ENCODE assay signal across 12 cellular contexts in the genomic region with DNA sequence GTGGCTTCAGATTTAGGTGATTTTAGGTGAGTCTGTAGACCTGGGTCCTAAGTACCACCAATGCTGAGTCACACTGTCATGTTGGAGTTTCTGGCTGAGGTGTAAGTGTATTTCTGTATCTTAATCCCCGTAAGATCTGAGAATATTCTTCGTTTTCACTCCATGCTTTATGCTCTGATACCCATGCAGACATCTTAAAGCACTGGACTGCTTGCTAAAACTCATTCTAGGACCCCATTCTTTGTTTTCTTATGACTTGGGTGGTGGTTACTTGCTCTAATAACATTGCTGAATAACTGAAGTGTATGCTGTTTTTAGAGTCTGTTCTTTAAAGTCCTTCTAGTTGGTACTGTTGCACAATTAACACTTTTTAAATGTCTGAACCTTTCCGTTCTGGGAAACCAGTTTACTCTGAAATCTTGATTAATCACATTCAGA. TPM values are rescaled to one million over a fixed set of nuclear protein-coding genes. Genes with fewer than 3 reads are reported as not detected.
DNase-seq lines count a peak whose midpoint lies in the region; ATAC-seq, FAIRE-seq and TF ChIP-seq lines count a peak whose summit lies in the region.
"Had no signal": no experiment of that assay in that cellular context is flagged by ENCODE, and none has a peak within 500 bp of the region (broad histone marks: within the 10 kb centered on the region; RNA-seq: fewer than 3 reads in every experiment).

No MANE protein-coding gene starts in this region.

- H3K4me1 ChIP-seq in RWPE2 (ENCODE audit: insufficient read depth, poor library complexity, severe bottlenecking) (peaks cover 45% of the 10 kb centered on the region), endothelial cell of umbilical vein (ENCODE audit: control insufficient read depth, extremely low read depth, insufficient read depth, low read length) (peaks cover 52% of the 10 kb centered on the region)

- CTCF ChIA-PET in endothelial cell of umbilical vein (lab: Charles Lee), result interaction anchor here (1.1 to 3.2 kb wide), 4 partner anchors 9 to 22 kb away, joined by 3 to 12 read pairs (median 3); no protein-coding TSS in a partner anchor

- H3K4me1 Mint-ChIP-seq in activated T-cell treated with anti-CD3 and anti-CD28 coated beads, Interleukin-2, amount 50 U/mL, for 24 hours (ENCODE audit: low read depth), result peaks cover 95% of the 10 kb centered on the region

- POLR2A ChIA-PET in endothelial cell of umbilical vein (lab: Charles Lee), result interaction anchor here (1.4 kb wide), 1 partner anchor 58 kb away, joined by 3 read pairs; no protein-coding TSS in a partner anchor

- H3K4me3 ChIP-seq in RWPE2 (ENCODE audit: severe bottlenecking) (no peak overlapping the region), endothelial cell of umbilical vein (replicated peaks in 1 of 3; ENCODE audit: insufficient read depth in 1 of 3, low read depth in 1 of 3, low read length in 3 of 3) (peak overlapping the region in 1 of 3 experiments; percentile 52)
- H3K4me3 ChIP-seq: right atrium auricular region had no signal

- H3K9me3 ChIP-seq in RWPE2 (ENCODE audit: severe bottlenecking) (no peaks in the 10 kb centered on the region), endothelial cell of umbilical vein (replicated peaks; ENCODE audit: control insufficient read depth, insufficient read depth, low read length) (no peaks in the 10 kb centered on the region)
- H3K9me3 ChIP-seq: right atrium auricular region, SK-N-SH had no signal

- peak overlapping the region; percentile 51 for H3K4me3 Mint-ChIP-seq in activated T-cell treated with anti-CD3 and anti-CD28 coated beads, Interleukin-2, amount 50 U/mL, for 24 hours

- H3K4me2 ChIP-seq in endothelial cell of umbilical vein (ENCODE audit: insufficient read depth, low read length), result peak overlapping the region; percentile 98
- H3K4me2 ChIP-seq: SK-N-SH had no signal

- no peak for TF ChIP-seq POLR2A in endothelial cell of umbilical vein (IDR thresholded peaks at IDR 0.05; ENCODE audit: low read depth, low read length)

- peaks cover 38% of the 10 kb centered on the region for H4K20me1 ChIP-seq in endothelial cell of umbilical vein (replicated peaks; ENCODE audit: control insufficient read depth, extremely low read depth, insufficient read depth, low read length)

- H3K36me3 Mint-ChIP-seq in activated T-cell treated with anti-CD3 and anti-CD28 coated beads, Interleukin-2, amount 50 U/mL, for 24 hours (ENCODE audit: low read depth), result peaks cover 95% of the 10 kb centered on the region

- FAIRE-seq in endothelial cell of umbilical vein (lab: Jason Lieb, UNC), result no peak

- ATAC-seq in RWPE2 (ENCODE audit: low read depth) (no peak), GM19351 (IDR thresholded peaks at IDR 0.05; ENCODE audit: unreplicated experiment) (no peak)
- peak; percentile 26 for ATAC-seq in stimulated activated naive CD8-positive, alpha-beta T cell treated with anti-CD3 and anti-CD28 coated beads, Interleukin-15, Interleukin-2, amounts not matched to agents 100 U/mL and 50 U/mL, for 24 hours

- no peak for TF ChIP-seq CTCF in RWPE2 (IDR thresholded peaks at IDR 0.05; ENCODE audit: poor library complexity, severe bottlenecking)
- no peak for TF ChIP-seq CTCF in endothelial cell of umbilical vein (IDR thresholded peaks at IDR 0.05; ENCODE audit: extremely low read depth in 1 of 2, insufficient read depth in 1 of 2, low read depth in 1 of 2, low read length in 2 of 2)

- dilution Hi-C loops in endothelial cell of umbilical vein (cut with MboI; ENCODE audit: extremely low pct_ligation_motif_present, low sequenced_read_pairs), result no loop called here

- intact Hi-C loops in endothelial cell of umbilical vein (cut with micrococcal nuclease), result loop anchor here (2.0 kb wide), 1 partner anchor 14 kb away; no protein-coding TSS in a partner anchor

- no peak overlapping the region for H3K9ac ChIP-seq in endothelial cell of umbilical vein (replicated peaks; ENCODE audit: extremely low read depth, insufficient read depth, low read length)
- H3K9ac ChIP-seq: SK-N-SH had no signal

- no peaks in the 10 kb centered on the region for H3K27me3 ChIP-seq in RWPE2 (ENCODE audit: insufficient read depth, poor library complexity, severe bottlenecking)
- no peaks in the 10 kb centered on the region for H3K27me3 ChIP-seq in endothelial cell of umbilical vein (ENCODE audit: control insufficient read depth in 2 of 2, insufficient read depth in 2 of 2, low read length in 2 of 2)
- H3K27me3 ChIP-seq: right atrium auricular region had no signal

- peaks cover 88% of the 10 kb centered on the region for H3K79me2 ChIP-seq in endothelial cell of umbilical vein (ENCODE audit: control insufficient read depth, insufficient read depth, low read length)

- no peak for DNase-seq in activated T-cell treated with anti-CD3 and anti-CD28 coated beads, Interleukin-2, amount 50 U/mL, for 24 hours
- no peak for DNase-seq in activated T-cell treated with anti-CD3 and anti-CD28 coated beads, Interleukin-2, amount 50 U/mL, for 1 hour
- DNase-seq in RWPE2 (ENCODE audit: low spot score), result no peak
- no peak for DNase-seq in endothelial cell of umbilical vein (ENCODE audit: low read depth, low spot score)
- no peak for DNase-seq in stimulated activated naive CD8-positive, alpha-beta T cell treated with anti-CD3 and anti-CD28 coated beads, Interleukin-15, Interleukin-2, amounts not matched to agents 100 U/mL and 50 U/mL, for 24 hours
- no peak for DNase-seq in T-helper 9 cell
- no peak for DNase-seq in KBM-7
- DNase-seq: NCI-H345, SK-N-SH had no signal

- H3K9me3 Mint-ChIP-seq in activated T-cell treated with anti-CD3 and anti-CD28 coated beads, Interleukin-2, amount 50 U/mL, for 24 hours, result no peaks in the 10 kb centered on the region

- no TSS peak for BruUV-seq in endothelial cell of umbilical vein (replicated peaks; lab: Mats Ljungman, UMichigan)

- no peaks in the 10 kb centered on the region for H3K27me3 Mint-ChIP-seq in activated T-cell treated with anti-CD3 and anti-CD28 coated beads, Interleukin-2, amount 50 U/mL, for 24 hours

- peaks cover 3% of the 10 kb centered on the region for H3K9me1 ChIP-seq in endothelial cell of umbilical vein (replicated peaks; ENCODE audit: control insufficient read depth, extremely low read depth, insufficient read depth, low read length)

- peak overlapping the region; percentile 91 for H3K27ac Mint-ChIP-seq in activated T-cell treated with anti-CD3 and anti-CD28 coated beads, Interleukin-2, amount 50 U/mL, for 24 hours

- no peak overlapping the region for H2AFZ ChIP-seq in endothelial cell of umbilical vein (ENCODE audit: low read depth, low read length)

- peak overlapping the region; percentile 41 for H3K27ac ChIP-seq in RWPE2 (ENCODE audit: poor library complexity, severe bottlenecking)
- peak overlapping the region; percentile 32 for H3K27ac ChIP-seq in endothelial cell of umbilical vein (ENCODE audit: insufficient read depth, low read depth, low read length)

- in situ Hi-C loops in KBM-7 (cut with MboI; ENCODE audit: low pct_unique_long_range_greater_than_20kb, low sequenced_read_pairs), result no loop called here

- peaks cover 87% of the 10 kb centered on the region for H3K36me3 ChIP-seq in RWPE2 (ENCODE audit: low read depth)
- H3K36me3 ChIP-seq in endothelial cell of umbilical vein (ENCODE audit: control insufficient read depth in 2 of 2, extremely low read depth in 1 of 2, insufficient read depth in 2 of 2, low read length in 2 of 2), result peaks cover 3 to 29% of the 10 kb centered on the region in 2 experiments

TF ChIP-seq in endothelial cell of umbilical vein, 7 proteins besides CTCF, POLR2A, EP300 and RAD21:
- TF ChIP-seq, protein P1, sequence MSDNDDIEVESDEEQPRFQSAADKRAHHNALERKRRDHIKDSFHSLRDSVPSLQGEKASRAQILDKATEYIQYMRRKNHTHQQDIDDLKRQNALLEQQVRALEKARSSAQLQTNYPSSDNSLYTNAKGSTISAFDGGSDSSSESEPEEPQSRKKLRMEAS (IDR thresholded peaks at IDR 0.05; ENCODE audit: insufficient read depth, insufficient read length), result no peak
- TF ChIP-seq EZH2 (IDR thresholded peaks at IDR 0.05; ENCODE audit: borderline replicate concordance, low read depth, low read length, severe bottlenecking) (no peak), MYC (IDR thresholded peaks at IDR 0.05; ENCODE audit: low read depth, low read length) (no peak), GATA2 (IDR thresholded peaks at IDR 0.05; ENCODE audit: insufficient read depth, insufficient read length, low read depth, low read length) (no peak), FOS (IDR thresholded peaks at IDR 0.05; ENCODE audit: borderline replicate concordance, insufficient read depth, low read length) (no peak), POLR2AphosphoS5 (IDR thresholded peaks at IDR 0.05; ENCODE audit: insufficient read depth, low read depth, low read length) (no peak), JUN (IDR thresholded peaks at IDR 0.05; ENCODE audit: borderline replicate concordance, insufficient read depth, insufficient read length, low read depth) (no peak)

RNA-seq across cellular contexts. Expression of a gene that starts 36.6 kb away (rescaled TPM):
- total RNA-seq in endothelial cell of umbilical vein, result 379 and 381 TPM in 2 replicates
- 175 and 199 TPM in 2 replicates for polyA plus RNA-seq in endothelial cell of umbilical vein
- 259 and 265 TPM in 2 replicates for polyA plus RNA-seq in endothelial cell of umbilical vein (2011; cell fraction: cytosol; rRNA removed)
- 133 and 145 TPM in 2 replicates for polyA plus RNA-seq in endothelial cell of umbilical vein (2011; cell fraction: nucleus; rRNA removed)
- polyA plus RNA-seq in endothelial cell of umbilical vein (2012), result 427 and 679 TPM in 2 replicates
- 398 and 458 TPM in 2 replicates for polyA minus RNA-seq in endothelial cell of umbilical vein
- 88.2 TPM for polyA minus RNA-seq in endothelial cell of umbilical vein (2011; cell fraction: cytosol; rRNA and poly(A)+ RNA removed)
- 67.2 and 82.6 TPM in 2 replicates for polyA minus RNA-seq in endothelial cell of umbilical vein (2011; cell fraction: nucleus; rRNA and poly(A)+ RNA removed)

RNA-seq across cellular contexts. Expression of a gene that starts 53.7 kb away (rescaled TPM):
- not detected in 2 replicates for total RNA-seq in endothelial cell of umbilical vein
- 0.06 and 0.08 TPM in 2 replicates for polyA plus RNA-seq in endothelial cell of umbilical vein
- 0.04 and 0.06 TPM in 2 replicates for polyA plus RNA-seq in endothelial cell of umbilical vein (2011; cell fraction: cytosol; rRNA removed)
- 0.14 TPM in 1 of 2 replicates, not detected in the other for polyA plus RNA-seq in endothelial cell of umbilical vein (2011; cell fraction: nucleus; rRNA removed)
- 0.15 and 0.16 TPM in 2 replicates for polyA plus RNA-seq in endothelial cell of umbilical vein (2012)
- 0.06 and 0.10 TPM in 2 replicates for polyA minus RNA-seq in endothelial cell of umbilical vein
- not detected for polyA minus RNA-seq in endothelial cell of umbilical vein (2011; cell fraction: cytosol; rRNA and poly(A)+ RNA removed)
- polyA minus RNA-seq in endothelial cell of umbilical vein (2011; cell fraction: nucleus; rRNA and poly(A)+ RNA removed), result not detected in 2 replicates
- total RNA-seq: epithelial cell of proximal tubule had no signal
